Comparison of ENCODE assay signal across 1 cellular context in genomic region chr2:99881901-99882591, GRCh38.
TF ChIP-seq lines count a peak whose summit lies in the region.

No MANE protein-coding gene starts in this region.

TF ChIP-seq in HEK293, 187 proteins besides CTCF, POLR2A, EP300 and RAD21 (continued from another document):
- TF ChIP-seq ZNF266 (tag by site-specific recombination; IDR thresholded peaks at IDR 0.05; ENCODE audit: low read depth) (no peak), EGR2 (tag by site-specific recombination; IDR thresholded peaks at IDR 0.05; ENCODE audit: low read depth) (peak; percentile 66), TRIM28 (IDR thresholded peaks at IDR 0.05; ENCODE audit: borderline replicate concordance, low read length) (peak; percentile 70; the same call in 1 of the 2 replicates), WT1 (tag by site-specific recombination; IDR thresholded peaks at IDR 0.05) (peak; percentile 62; the same call in 1 of the 2 replicates), PRDM10 (tag by site-specific recombination; IDR thresholded peaks at IDR 0.05) (peak; percentile 52; the same call in 1 of the 2 replicates), ZNF423 (tag by site-specific recombination; IDR thresholded peaks at IDR 0.05) (peak; percentile 85), ZFHX2 (tag by site-specific recombination; conservative IDR thresholded peaks at IDR 0.05) (peak; percentile 49; the same call in 1 of the 2 replicates), KLF16 (tag by site-specific recombination; IDR thresholded peaks at IDR 0.05) (peak; percentile 57; the same call in 1 of the 2 replicates), GLIS1 (tag by site-specific recombination; IDR thresholded peaks at IDR 0.05) (peak; percentile 70), ZNF610 (tag by site-specific recombination; IDR thresholded peaks at IDR 0.05; ENCODE audit: borderline replicate concordance) (peak; percentile 74), PRDM4 (tag by site-specific recombination; IDR thresholded peaks at IDR 0.05) (peak; percentile 87), ZNF596 (tag by site-specific recombination; IDR thresholded peaks at IDR 0.05) (peak; percentile 69), KLF8 (tag by site-specific recombination; IDR thresholded peaks at IDR 0.05) (peak; percentile 68; the same call in 1 of the 2 replicates), ZNF626 (tag by site-specific recombination; IDR thresholded peaks at IDR 0.05) (no peak), YY1 (tag by site-specific recombination; IDR thresholded peaks at IDR 0.05) (no peak), ZNF248 (tag by site-specific recombination; IDR thresholded peaks at IDR 0.05) (no peak), ZNF843 (tag by site-specific recombination; IDR thresholded peaks at IDR 0.05) (peak; percentile 62; the same call in 1 of the 2 replicates), ZNF433 (tag by site-specific recombination; IDR thresholded peaks at IDR 0.05; ENCODE audit: low read depth) (no peak), ZFP41 (tag by site-specific recombination; IDR thresholded peaks at IDR 0.05; ENCODE audit: borderline replicate concordance) (no peak), KLF10 (tag by site-specific recombination; IDR thresholded peaks at IDR 0.05) (no peak), IKZF3 (tag by site-specific recombination; IDR thresholded peaks at IDR 0.05) (0 out of 2 replicates have a peak, but pooled peaks have one; percentile 11), ZBTB44 (tag by site-specific recombination; IDR thresholded peaks at IDR 0.05) (0 out of 2 replicates have a peak, but pooled peaks have one; percentile 16), ZNF624 (tag by site-specific recombination; IDR thresholded peaks at IDR 0.05) (no peak), ZNF398 (tag by site-specific recombination; IDR thresholded peaks at IDR 0.05) (peak; percentile 82), ZIC2 (tag by site-specific recombination; IDR thresholded peaks at IDR 0.05) (peak; percentile 73)
- TF ChIP-seq, protein P1, sequence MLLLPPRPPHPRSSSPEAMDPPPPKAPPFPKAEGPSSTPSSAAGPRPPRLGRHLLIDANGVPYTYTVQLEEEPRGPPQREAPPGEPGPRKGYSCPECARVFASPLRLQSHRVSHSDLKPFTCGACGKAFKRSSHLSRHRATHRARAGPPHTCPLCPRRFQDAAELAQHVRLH (tag by site-specific recombination; IDR thresholded peaks at IDR 0.05) = peak; percentile 68; the same call in 1 of the 2 replicates
- TF ChIP-seq, protein P2, sequence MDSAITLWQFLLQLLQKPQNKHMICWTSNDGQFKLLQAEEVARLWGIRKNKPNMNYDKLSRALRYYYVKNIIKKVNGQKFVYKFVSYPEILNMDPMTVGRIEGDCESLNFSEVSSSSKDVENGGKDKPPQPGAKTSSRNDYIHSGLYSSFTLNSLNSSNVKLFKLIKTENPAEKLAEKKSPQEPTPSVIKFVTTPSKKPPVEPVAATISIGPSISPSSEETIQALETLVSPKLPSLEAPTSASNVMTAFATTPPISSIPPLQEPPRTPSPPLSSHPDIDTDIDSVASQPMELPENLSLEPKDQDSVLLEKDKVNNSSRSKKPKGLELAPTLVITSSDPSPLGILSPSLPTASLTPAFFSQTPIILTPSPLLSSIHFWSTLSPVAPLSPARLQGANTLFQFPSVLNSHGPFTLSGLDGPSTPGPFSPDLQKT (IDR thresholded peaks at IDR 0.05; ENCODE audit: borderline replicate concordance, low read depth, low read length) = no peak
- TF ChIP-seq, protein P3, sequence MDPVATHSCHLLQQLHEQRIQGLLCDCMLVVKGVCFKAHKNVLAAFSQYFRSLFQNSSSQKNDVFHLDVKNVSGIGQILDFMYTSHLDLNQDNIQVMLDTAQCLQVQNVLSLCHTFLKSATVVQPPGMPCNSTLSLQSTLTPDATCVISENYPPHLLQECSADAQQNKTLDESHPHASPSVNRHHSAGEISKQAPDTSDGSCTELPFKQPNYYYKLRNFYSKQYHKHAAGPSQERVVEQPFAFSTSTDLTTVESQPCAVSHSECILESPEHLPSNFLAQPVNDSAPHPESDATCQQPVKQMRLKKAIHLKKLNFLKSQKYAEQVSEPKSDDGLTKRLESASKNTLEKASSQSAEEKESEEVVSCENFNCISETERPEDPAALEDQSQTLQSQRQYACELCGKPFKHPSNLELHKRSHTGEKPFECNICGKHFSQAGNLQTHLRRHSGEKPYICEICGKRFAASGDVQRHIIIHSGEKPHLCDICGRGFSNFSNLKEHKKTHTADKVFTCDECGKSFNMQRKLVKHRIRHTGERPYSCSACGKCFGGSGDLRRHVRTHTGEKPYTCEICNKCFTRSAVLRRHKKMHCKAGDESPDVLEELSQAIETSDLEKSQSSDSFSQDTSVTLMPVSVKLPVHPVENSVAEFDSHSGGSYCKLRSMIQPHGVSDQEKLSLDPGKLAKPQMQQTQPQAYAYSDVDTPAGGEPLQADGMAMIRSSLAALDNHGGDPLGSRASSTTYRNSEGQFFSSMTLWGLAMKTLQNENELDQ (tag by site-specific recombination; IDR thresholded peaks at IDR 0.05; ENCODE audit: low read depth) = peak; percentile 100
- TF ChIP-seq, protein P4, sequence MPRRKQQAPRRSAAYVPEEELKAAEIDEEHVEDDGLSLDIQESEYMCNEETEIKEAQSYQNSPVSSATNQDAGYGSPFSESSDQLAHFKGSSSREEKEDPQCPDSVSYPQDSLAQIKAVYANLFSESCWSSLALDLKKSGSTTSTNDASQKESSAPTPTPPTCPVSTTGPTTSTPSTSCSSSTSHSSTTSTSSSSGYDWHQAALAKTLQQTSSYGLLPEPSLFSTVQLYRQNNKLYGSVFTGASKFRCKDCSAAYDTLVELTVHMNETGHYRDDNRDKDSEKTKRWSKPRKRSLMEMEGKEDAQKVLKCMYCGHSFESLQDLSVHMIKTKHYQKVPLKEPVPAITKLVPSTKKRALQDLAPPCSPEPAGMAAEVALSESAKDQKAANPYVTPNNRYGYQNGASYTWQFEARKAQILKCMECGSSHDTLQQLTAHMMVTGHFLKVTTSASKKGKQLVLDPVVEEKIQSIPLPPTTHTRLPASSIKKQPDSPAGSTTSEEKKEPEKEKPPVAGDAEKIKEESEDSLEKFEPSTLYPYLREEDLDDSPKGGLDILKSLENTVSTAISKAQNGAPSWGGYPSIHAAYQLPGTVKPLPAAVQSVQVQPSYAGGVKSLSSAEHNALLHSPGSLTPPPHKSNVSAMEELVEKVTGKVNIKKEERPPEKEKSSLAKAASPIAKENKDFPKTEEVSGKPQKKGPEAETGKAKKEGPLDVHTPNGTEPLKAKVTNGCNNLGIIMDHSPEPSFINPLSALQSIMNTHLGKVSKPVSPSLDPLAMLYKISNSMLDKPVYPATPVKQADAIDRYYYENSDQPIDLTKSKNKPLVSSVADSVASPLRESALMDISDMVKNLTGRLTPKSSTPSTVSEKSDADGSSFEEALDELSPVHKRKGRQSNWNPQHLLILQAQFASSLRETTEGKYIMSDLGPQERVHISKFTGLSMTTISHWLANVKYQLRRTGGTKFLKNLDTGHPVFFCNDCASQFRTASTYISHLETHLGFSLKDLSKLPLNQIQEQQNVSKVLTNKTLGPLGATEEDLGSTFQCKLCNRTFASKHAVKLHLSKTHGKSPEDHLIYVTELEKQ (tag by site-specific recombination; IDR thresholded peaks at IDR 0.05; ENCODE audit: borderline replicate concordance) = peak; percentile 63; the same call in 1 of the 2 replicates
